ENCODE assay signal across 2 cellular contexts in the genomic region with DNA sequence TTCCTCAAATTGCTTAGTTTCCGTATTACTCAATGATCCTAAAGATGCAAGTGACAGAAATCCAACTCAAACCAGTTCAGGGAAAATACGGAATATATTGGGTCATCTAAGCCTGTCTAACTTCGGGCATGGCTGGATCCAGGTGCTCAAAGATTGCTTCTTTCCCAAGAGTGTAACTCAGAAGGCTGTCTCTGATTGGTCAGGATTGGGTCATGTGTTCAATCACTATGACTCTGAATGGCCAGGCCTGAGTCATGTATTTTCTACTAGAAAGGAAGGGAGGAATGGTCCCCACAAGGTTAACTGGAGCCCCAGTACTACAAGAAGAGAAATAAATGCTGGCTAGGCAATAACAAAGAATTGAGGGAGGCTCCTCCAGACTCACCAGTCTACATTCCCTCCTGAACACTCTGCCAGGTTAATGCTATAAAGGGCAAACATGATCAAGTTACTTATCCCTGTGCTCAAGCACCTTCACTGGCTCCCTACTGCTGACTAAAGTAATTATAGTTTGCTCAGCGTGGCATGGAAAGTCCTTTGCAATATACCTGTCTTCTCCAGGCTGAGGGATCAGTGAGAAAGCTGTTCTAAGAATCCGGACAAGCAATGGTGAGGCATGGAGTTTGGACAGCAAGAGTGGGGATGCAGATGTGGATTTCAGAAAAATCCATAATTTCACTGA.
TF ChIP-seq lines count a peak whose summit lies in the region.

No MANE protein-coding gene starts in this region.

TF ChIP-seq in HepG2, 621 proteins besides CTCF, POLR2A, EP300 and RAD21:
- TF ChIP-seq HDAC2 (CRISPR knock-in tag; IDR thresholded peaks at IDR 0.05) (no peak), MAFK (conservative IDR thresholded peaks at IDR 0.05 in 1 of 2, IDR thresholded peaks at IDR 0.05 in 1 of 2; ENCODE audit: low read length in 2 of 2) (peak; percentile 53 to 68), ZNF17 (CRISPR knock-in tag; IDR thresholded peaks at IDR 0.05) (no peak), HOXA3 (CRISPR knock-in tag; IDR thresholded peaks at IDR 0.05) (no peak), ESRRA (CRISPR knock-in tag; IDR thresholded peaks at IDR 0.05; ENCODE audit: low read depth) (no peak), KDM3A (CRISPR knock-in tag; IDR thresholded peaks at IDR 0.05; ENCODE audit: low read depth) (no peak), KLF11 (CRISPR knock-in tag; IDR thresholded peaks at IDR 0.05) (no peak), ATAD3A (CRISPR knock-in tag; IDR thresholded peaks at IDR 0.05) (no peak), REL (CRISPR knock-in tag; conservative IDR thresholded peaks at IDR 0.05) (no peak), MAFF (IDR thresholded peaks at IDR 0.05; ENCODE audit: low read depth, low read length) (peak; percentile 54; the same call in 1 of the 2 replicates), RBM39 (IDR thresholded peaks at IDR 0.05; ENCODE audit: low read depth, low read length, poor library complexity, severe bottlenecking) (no peak), ZNF441 (CRISPR knock-in tag; IDR thresholded peaks at IDR 0.05; ENCODE audit: borderline replicate concordance) (no peak), PHF8 (CRISPR knock-in tag; IDR thresholded peaks at IDR 0.05) (no peak), SRSF9 (IDR thresholded peaks at IDR 0.05; ENCODE audit: borderline replicate concordance, insufficient read depth, low read depth, low read length, poor library complexity, severe bottlenecking) (no peak), ARID2 (CRISPR knock-in tag; IDR thresholded peaks at IDR 0.05; ENCODE audit: borderline replicate concordance) (no peak)
- TF ChIP-seq, protein P1, sequence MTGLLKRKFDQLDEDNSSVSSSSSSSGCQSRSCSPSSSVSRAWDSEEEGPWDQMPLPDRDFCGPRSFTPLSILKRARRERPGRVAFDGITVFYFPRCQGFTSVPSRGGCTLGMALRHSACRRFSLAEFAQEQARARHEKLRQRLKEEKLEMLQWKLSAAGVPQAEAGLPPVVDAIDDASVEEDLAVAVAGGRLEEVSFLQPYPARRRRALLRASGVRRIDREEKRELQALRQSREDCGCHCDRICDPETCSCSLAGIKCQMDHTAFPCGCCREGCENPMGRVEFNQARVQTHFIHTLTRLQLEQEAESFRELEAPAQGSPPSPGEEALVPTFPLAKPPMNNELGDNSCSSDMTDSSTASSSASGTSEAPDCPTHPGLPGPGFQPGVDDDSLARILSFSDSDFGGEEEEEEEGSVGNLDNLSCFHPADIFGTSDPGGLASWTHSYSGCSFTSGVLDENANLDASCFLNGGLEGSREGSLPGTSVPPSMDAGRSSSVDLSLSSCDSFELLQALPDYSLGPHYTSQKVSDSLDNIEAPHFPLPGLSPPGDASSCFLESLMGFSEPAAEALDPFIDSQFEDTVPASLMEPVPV (CRISPR knock-in tag; IDR thresholded peaks at IDR 0.05): no peak

TF ChIP-seq in GM12878, 131 proteins besides CTCF, POLR2A, EP300 and RAD21:
- TF ChIP-seq TCF3 (IDR thresholded peaks at IDR 0.05; ENCODE audit: borderline replicate concordance, insufficient read depth, low read depth, low read length): no peak
- TF ChIP-seq, protein P2, sequence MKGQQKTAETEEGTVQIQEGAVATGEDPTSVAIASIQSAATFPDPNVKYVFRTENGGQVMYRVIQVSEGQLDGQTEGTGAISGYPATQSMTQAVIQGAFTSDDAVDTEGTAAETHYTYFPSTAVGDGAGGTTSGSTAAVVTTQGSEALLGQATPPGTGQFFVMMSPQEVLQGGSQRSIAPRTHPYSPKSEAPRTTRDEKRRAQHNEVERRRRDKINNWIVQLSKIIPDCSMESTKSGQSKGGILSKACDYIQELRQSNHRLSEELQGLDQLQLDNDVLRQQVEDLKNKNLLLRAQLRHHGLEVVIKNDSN (IDR thresholded peaks at IDR 0.05; ENCODE audit: borderline replicate concordance, extremely low read length, insufficient read depth, low read depth, low read length): peak; percentile 43
